In genomic region chr5:167723254-167723871, GRCh38 we compare ENCODE assay signal across 8 cellular contexts.
DNase-seq lines count a peak whose midpoint lies in the region; ATAC-seq lines count a peak whose summit lies in the region.

No MANE protein-coding gene starts in this region.

- ATAC-seq in GM19372 (IDR thresholded peaks at IDR 0.05; ENCODE audit: low read depth, unreplicated experiment) (peak; percentile 97), HG03378 (IDR thresholded peaks at IDR 0.05; ENCODE audit: unreplicated experiment) (peak; percentile 98)

- DNase-seq in CMK (ENCODE audit: low read depth): peak; percentile 18
- peak; percentile 38 for DNase-seq in NCI-H526 treated with DMSO at 0.1 percent for 48 hours (lab: John Stamatoyannopoulos, UW)
- peak; percentile 20 to 33 for DNase-seq in activated CD4-positive, alpha-beta T cell treated with anti-CD3 and anti-CD28 coated beads, Interleukin-2, amount 50 U/mL, for 4 hours
- DNase-seq in effector CD8-positive, alpha-beta T cell (lab: John Stamatoyannopoulos, UW): peak; percentile 10
- peak; percentile 49 to 61 for DNase-seq in lung microvascular endothelial cell (ENCODE audit: low read depth in 2 of 2)
- peak; percentile 20 for DNase-seq in stimulated activated CD8-positive, alpha-beta memory T cell treated with anti-CD3 and anti-CD28 coated beads, Interleukin-15, amount 100 ng/mL, for 24 hours (ENCODE audit: low read depth)

Comparison
In these comparisons a context has a peak if more than half of its experiments do, and no peak if none do; other contexts are left out.
1. Peak in every context shown above with its lines: DNase-seq and ATAC-seq.